In the genomic region with DNA sequence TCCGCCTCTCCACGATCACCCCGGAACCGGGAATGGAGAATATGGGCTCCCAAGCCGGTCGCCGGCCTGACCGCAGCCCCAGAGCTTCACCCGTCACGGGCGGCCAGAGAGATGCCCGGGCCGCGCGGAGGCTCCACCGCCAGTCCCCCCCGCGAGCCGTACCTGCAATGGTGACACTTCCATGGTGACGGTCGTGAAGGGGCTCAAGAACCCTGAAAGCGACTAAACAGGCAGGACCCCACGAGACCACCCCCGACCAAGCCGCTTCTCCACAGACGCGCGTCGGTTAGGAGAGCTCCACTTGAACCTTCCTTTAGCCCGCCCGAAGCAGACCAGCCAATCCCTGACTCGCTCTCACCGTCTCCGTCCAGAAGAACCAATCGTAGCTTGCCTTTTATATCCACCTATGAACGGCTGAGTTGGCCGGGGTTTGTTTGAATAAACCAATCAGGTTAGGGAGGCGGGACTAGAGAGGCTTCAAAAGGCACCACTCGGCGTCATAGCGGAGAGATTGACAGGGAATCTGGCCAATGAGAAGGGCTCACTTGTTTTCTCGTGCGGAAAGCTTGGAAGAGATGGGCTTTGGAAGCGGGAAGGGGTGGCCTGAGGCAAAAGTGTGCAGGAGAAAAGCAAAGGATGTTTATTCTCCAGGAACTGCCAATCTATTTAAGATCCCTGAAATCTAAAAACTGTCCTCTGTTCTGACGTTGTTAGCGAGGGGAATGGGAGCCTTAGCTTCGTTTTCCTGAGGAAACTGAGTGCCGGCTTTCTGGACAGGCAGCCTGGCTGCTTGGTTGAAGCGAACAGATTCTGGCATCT, we compare ENCODE assay signal across 8 cellular contexts. TPM values are rescaled to one million over a fixed set of nuclear protein-coding genes. Genes with fewer than 3 reads are reported as not detected.
DNase-seq lines count a peak whose midpoint lies in the region; ATAC-seq and TF ChIP-seq lines count a peak whose summit lies in the region.

A gene with protein sequence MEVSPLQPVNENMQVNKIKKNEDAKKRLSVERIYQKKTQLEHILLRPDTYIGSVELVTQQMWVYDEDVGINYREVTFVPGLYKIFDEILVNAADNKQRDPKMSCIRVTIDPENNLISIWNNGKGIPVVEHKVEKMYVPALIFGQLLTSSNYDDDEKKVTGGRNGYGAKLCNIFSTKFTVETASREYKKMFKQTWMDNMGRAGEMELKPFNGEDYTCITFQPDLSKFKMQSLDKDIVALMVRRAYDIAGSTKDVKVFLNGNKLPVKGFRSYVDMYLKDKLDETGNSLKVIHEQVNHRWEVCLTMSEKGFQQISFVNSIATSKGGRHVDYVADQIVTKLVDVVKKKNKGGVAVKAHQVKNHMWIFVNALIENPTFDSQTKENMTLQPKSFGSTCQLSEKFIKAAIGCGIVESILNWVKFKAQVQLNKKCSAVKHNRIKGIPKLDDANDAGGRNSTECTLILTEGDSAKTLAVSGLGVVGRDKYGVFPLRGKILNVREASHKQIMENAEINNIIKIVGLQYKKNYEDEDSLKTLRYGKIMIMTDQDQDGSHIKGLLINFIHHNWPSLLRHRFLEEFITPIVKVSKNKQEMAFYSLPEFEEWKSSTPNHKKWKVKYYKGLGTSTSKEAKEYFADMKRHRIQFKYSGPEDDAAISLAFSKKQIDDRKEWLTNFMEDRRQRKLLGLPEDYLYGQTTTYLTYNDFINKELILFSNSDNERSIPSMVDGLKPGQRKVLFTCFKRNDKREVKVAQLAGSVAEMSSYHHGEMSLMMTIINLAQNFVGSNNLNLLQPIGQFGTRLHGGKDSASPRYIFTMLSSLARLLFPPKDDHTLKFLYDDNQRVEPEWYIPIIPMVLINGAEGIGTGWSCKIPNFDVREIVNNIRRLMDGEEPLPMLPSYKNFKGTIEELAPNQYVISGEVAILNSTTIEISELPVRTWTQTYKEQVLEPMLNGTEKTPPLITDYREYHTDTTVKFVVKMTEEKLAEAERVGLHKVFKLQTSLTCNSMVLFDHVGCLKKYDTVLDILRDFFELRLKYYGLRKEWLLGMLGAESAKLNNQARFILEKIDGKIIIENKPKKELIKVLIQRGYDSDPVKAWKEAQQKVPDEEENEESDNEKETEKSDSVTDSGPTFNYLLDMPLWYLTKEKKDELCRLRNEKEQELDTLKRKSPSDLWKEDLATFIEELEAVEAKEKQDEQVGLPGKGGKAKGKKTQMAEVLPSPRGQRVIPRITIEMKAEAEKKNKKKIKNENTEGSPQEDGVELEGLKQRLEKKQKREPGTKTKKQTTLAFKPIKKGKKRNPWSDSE (N-terminal part only) (minus strand): TSS at position 288 of the 819 bp plus-strand sequence. CDS start 105 bp downstream, at position 183.

- no peaks in the 10 kb centered on the region for H3K36me3 Mint-ChIP-seq in CD14-positive monocyte
- peaks cover 29% of the 10 kb centered on the region for H3K36me3 Mint-ChIP-seq in activated CD4-positive, alpha-beta T cell treated with anti-CD3 and anti-CD28 coated beads, Interleukin-2, amount 10 ng/mL, durations not matched to agents 7 days and 5 days (ENCODE audit: low read depth)
- peaks cover 6% of the 10 kb centered on the region for H3K36me3 Mint-ChIP-seq in dendritic cell treated with granulocyte-macrophage colony-stimulating factor and Interleukin-4, amounts not matched to agents 40 ng/mL and 50 ng/mL, for 4 days (ENCODE audit: low read depth)

- H3K27ac Mint-ChIP-seq in CD14-positive monocyte, result peak within 1 kb of the TSS; percentile 74 to 91 (median 79)
- H3K27ac Mint-ChIP-seq in activated CD4-positive, alpha-beta T cell treated with anti-CD3 and anti-CD28 coated beads, Interleukin-2, amount 10 ng/mL, durations not matched to agents 7 days and 5 days, result peak within 1 kb of the TSS; percentile 96
- peak within 1 kb of the TSS; percentile 73 for H3K27ac Mint-ChIP-seq in dendritic cell treated with granulocyte-macrophage colony-stimulating factor and Interleukin-4, amounts not matched to agents 40 ng/mL and 50 ng/mL, for 4 days

- peak within 1 kb of the TSS; percentile 98 to 100 for H3K4me3 Mint-ChIP-seq in CD14-positive monocyte
- peak within 1 kb of the TSS; percentile 96 for H3K4me3 Mint-ChIP-seq in activated CD4-positive, alpha-beta T cell treated with anti-CD3 and anti-CD28 coated beads, Interleukin-2, amount 10 ng/mL, durations not matched to agents 7 days and 5 days
- peak within 1 kb of the TSS; percentile 97 for H3K4me3 Mint-ChIP-seq in dendritic cell treated with granulocyte-macrophage colony-stimulating factor and Interleukin-4, amounts not matched to agents 40 ng/mL and 50 ng/mL, for 4 days

- TF ChIP-seq CTCF in CD14-positive monocyte (IDR thresholded peaks at IDR 0.05), result no peak

- POLR2A ChIA-PET in activated CD4-positive, alpha-beta T cell treated with anti-CD3 and anti-CD28 coated beads, Interleukin-2, amount 10 ng/mL, durations not matched to agents 7 days and 5 days (lab: Charles Lee), result interaction anchor here (0.6 to 2.0 kb wide), 11 partner anchors 8 to 1341 kb away, joined by 3 to 10 read pairs (median 4); a partner anchor contains a TSS

- H3K9me3 Mint-ChIP-seq in CD14-positive monocyte, result peaks cover 0 to 2% (median 0%) of the 10 kb centered on the region in 7 donors
- H3K9me3 Mint-ChIP-seq in activated CD4-positive, alpha-beta T cell treated with anti-CD3 and anti-CD28 coated beads, Interleukin-2, amount 10 ng/mL, durations not matched to agents 7 days and 5 days, result no peaks in the 10 kb centered on the region
- H3K9me3 Mint-ChIP-seq in dendritic cell treated with granulocyte-macrophage colony-stimulating factor and Interleukin-4, amounts not matched to agents 40 ng/mL and 50 ng/mL, for 4 days, result no peaks in the 10 kb centered on the region

- peaks cover 0 to 2% (median 2%) of the 10 kb centered on the region in 3 donors for H3K27me3 Mint-ChIP-seq in CD14-positive monocyte (ENCODE audit: low read depth in 3 of 3)
- no peaks in the 10 kb centered on the region for H3K27me3 Mint-ChIP-seq in activated CD4-positive, alpha-beta T cell treated with anti-CD3 and anti-CD28 coated beads, Interleukin-2, amount 10 ng/mL, durations not matched to agents 7 days and 5 days
- H3K27me3 Mint-ChIP-seq in dendritic cell treated with granulocyte-macrophage colony-stimulating factor and Interleukin-4, amounts not matched to agents 40 ng/mL and 50 ng/mL, for 4 days, result no peaks in the 10 kb centered on the region

- peaks cover 35% of the 10 kb centered on the region for H3K4me1 Mint-ChIP-seq in CD14-positive monocyte
- peaks cover 45% of the 10 kb centered on the region for H3K4me1 Mint-ChIP-seq in activated CD4-positive, alpha-beta T cell treated with anti-CD3 and anti-CD28 coated beads, Interleukin-2, amount 10 ng/mL, durations not matched to agents 7 days and 5 days
- H3K4me1 Mint-ChIP-seq in dendritic cell treated with granulocyte-macrophage colony-stimulating factor and Interleukin-4, amounts not matched to agents 40 ng/mL and 50 ng/mL, for 4 days (ENCODE audit: low read depth), result peaks cover 20% of the 10 kb centered on the region

- CTCF ChIA-PET in activated CD4-positive, alpha-beta T cell treated with anti-CD3 and anti-CD28 coated beads, Interleukin-2, amount 10 ng/mL, durations not matched to agents 7 days and 5 days (lab: Charles Lee), result interaction anchor here (0.6 to 8.4 kb wide), 17 partner anchors 8 to 143 kb away, joined by 3 to 73 read pairs (median 5); no protein-coding TSS in a partner anchor

- ATAC-seq in GM19395 (IDR thresholded peaks at IDR 0.05; ENCODE audit: unreplicated experiment) (peak; percentile 95), HG03558 (IDR thresholded peaks at IDR 0.05; ENCODE audit: extremely low read depth, unreplicated experiment) (peak; percentile 73), left lobe of liver (peak; percentile 96)

- intact Hi-C loops in CD14-positive monocyte (cut with micrococcal nuclease), result loop anchor here in 1 of 2 donors (5.0 to 10.0 kb wide), 3 partner anchors 61 to 213 kb away; no protein-coding TSS in a partner anchor
- intact Hi-C loops in dendritic cell treated with granulocyte-macrophage colony-stimulating factor and Interleukin-4, amounts not matched to agents 40 ng/mL and 50 ng/mL, for 4 days (cut with micrococcal nuclease), result loop anchor here (5.0 kb wide), 1 partner anchor 216 kb away; no protein-coding TSS in a partner anchor

- peak; percentile 97 for DNase-seq in CD14-positive monocyte (ENCODE audit: low spot score)
- DNase-seq in NCI-H748 (lab: John Stamatoyannopoulos, UW; ENCODE audit: unreplicated experiment), result peak; percentile 100
- DNase-seq in activated CD4-positive, alpha-beta T cell treated with anti-CD3 and anti-CD28 coated beads, Interleukin-2, amount 10 ng/mL, durations not matched to agents 7 days and 5 days, result peak; percentile 98
- DNase-seq in left lobe of liver (ENCODE audit: low spot score), result peak; percentile 98
- DNase-seq in stimulated activated CD4-positive, alpha-beta T cell treated with anti-CD3 and anti-CD28 coated beads, Interleukin-2, amount 100 ng/mL, for 24 hours, result peak; percentile 91 to 94

RNA-seq across cellular contexts. Expression of the gene that starts here (rescaled TPM):
- polyA plus RNA-seq in CD14-positive monocyte, result under 1 TPM; 0.28 to 0.94 TPM
- 100 to 1,000 TPM; 504 to 522 TPM for total RNA-seq in activated CD4-positive, alpha-beta T cell treated with anti-CD3 and anti-CD28 coated beads, Interleukin-2, amount 10 ng/mL, durations not matched to agents 7 days and 5 days
- 1.8 TPM for total RNA-seq in left lobe of liver

Comparison
In these comparisons a context has a peak if more than half of its experiments do, and no peak if none do; other contexts are left out.
1. Peak in every context shown above with its lines: DNase-seq and ATAC-seq.
2. RNA of the gene that starts here (total RNA-seq): 504 to 522 TPM in activated CD4-positive, alpha-beta T cell treated with anti-CD3 and anti-CD28 coated beads, Interleukin-2, amount 10 ng/mL, durations not matched to agents 7 days and 5 days; 1.8 TPM in left lobe of liver (single experiment); every median in the first group is over 100 times any median in the second.
3. Peak in DNase-seq in CD14-positive monocyte; RNA of the gene not detected or under 1 TPM.